Comparison of ENCODE assay signal across 11 cellular contexts in the genomic region with DNA sequence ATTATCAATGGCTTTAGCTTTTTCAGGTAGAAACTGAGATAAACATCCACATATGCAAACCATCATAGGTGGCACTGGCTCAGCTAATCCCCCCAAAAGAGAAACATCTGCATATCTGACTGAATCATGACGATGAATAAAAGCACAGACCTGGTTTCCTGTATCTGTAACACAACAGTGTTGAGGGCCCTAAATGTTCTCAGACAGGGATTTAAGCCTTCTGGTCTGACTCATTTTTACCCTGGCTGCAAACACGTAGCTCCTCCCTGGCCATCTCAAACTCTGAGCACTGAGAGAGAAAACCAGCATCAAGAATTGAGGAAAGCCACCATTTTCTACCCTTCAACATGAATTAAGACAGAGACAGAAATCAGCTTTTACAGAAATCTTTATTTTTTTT. TPM values are rescaled to one million over a fixed set of nuclear protein-coding genes. Genes with fewer than 3 reads are reported as not detected.
DNase-seq lines count a peak whose midpoint lies in the region; ATAC-seq and TF ChIP-seq lines count a peak whose summit lies in the region.
"Had no signal": no experiment of that assay in that cellular context is flagged by ENCODE, and none has a peak within 500 bp of the region (broad histone marks: within the 10 kb centered on the region; RNA-seq: fewer than 3 reads in every experiment).

No MANE protein-coding gene starts in this region.

- ATAC-seq in GM21723 (IDR thresholded peaks at IDR 0.05; ENCODE audit: unreplicated experiment) (peak; percentile 42), activated B cell treated with CpG ODN at 0.5 μM for 24 hours (ENCODE audit: low read depth) (peak; percentile 44), HG03378 (IDR thresholded peaks at IDR 0.05; ENCODE audit: unreplicated experiment) (no peak)
- ATAC-seq: sciatic nerve had no signal

- H3K4me3 Mint-ChIP-seq in activated B cell treated with CpG ODN at 0.5 μM for 24 hours, result peak overlapping the region; percentile 37

- no peaks in the 10 kb centered on the region for H3K27me3 ChIP-seq in BE2C
- H3K27me3 ChIP-seq: thyroid gland had no signal

- H3K27me3 Mint-ChIP-seq in activated B cell treated with CpG ODN at 0.5 μM for 24 hours, result no peaks in the 10 kb centered on the region

- DNase-seq in activated B cell treated with CpG ODN at 0.5 μM for 24 hours, result no peak
- DNase-seq in dermis blood vessel endothelial cell, result peak; percentile 30
- DNase-seq in stimulated activated CD4-positive, alpha-beta T cell treated with anti-CD3 and anti-CD28 coated beads, Interleukin-2, amount 100 ng/mL, for 4 hours (ENCODE audit: low read depth), result peak; percentile 39
- DNase-seq in coronary artery (ENCODE audit: low spot score), result no peak
- DNase-seq in medulla oblongata (ENCODE audit: extremely low spot score), result no peak
- no peak for DNase-seq in BE2C
- DNase-seq: PC-9, thyroid gland had no signal

- POLR2A ChIA-PET in activated B cell treated with CpG ODN at 0.5 μM for 24 hours (lab: Charles Lee), result interaction anchor here (1.3 to 2.9 kb wide), 4 partner anchors 10 to 15 kb away, joined by 4 to 10 read pairs (median 5); no protein-coding TSS in a partner anchor

- peaks cover 61% of the 10 kb centered on the region for H3K4me1 Mint-ChIP-seq in activated B cell treated with CpG ODN at 0.5 μM for 24 hours

- H3K9me3 ChIP-seq in BE2C, result no peaks in the 10 kb centered on the region
- H3K9me3 ChIP-seq: thyroid gland had no signal

- H3K36me3 ChIP-seq in BE2C, result no peaks in the 10 kb centered on the region

- peak overlapping the region; percentile 81 for H3K27ac Mint-ChIP-seq in activated B cell treated with CpG ODN at 0.5 μM for 24 hours

- CTCF ChIA-PET in activated B cell treated with CpG ODN at 0.5 μM for 24 hours (lab: Charles Lee), result interaction anchor here (4.9 kb wide), 1 partner anchor 12 kb away, joined by 28 read pairs; no protein-coding TSS in a partner anchor

- H3K27ac ChIP-seq in coronary artery, result no peak overlapping the region
- H3K27ac ChIP-seq: PC-9, thyroid gland had no signal

- TF ChIP-seq CTCF in activated B cell treated with CpG ODN at 0.5 μM for 24 hours (IDR thresholded peaks at IDR 0.05) (no peak), coronary artery (IDR thresholded peaks at IDR 0.05) (no peak), BE2C (IDR thresholded peaks at IDR 0.05; ENCODE audit: low read depth, low read length) (no peak)

- H3K9me3 Mint-ChIP-seq in activated B cell treated with CpG ODN at 0.5 μM for 24 hours, result no peaks in the 10 kb centered on the region

- H3K4me3 ChIP-seq in coronary artery (no peak overlapping the region), BE2C (ENCODE audit: low read depth, low read length) (no peak overlapping the region)
- H3K4me3 ChIP-seq: PC-9, thyroid gland had no signal

- no peaks in the 10 kb centered on the region for H3K4me1 ChIP-seq in BE2C
- H3K4me1 ChIP-seq: thyroid gland had no signal

- peaks cover 69% of the 10 kb centered on the region for H3K36me3 Mint-ChIP-seq in activated B cell treated with CpG ODN at 0.5 μM for 24 hours (ENCODE audit: low read depth)

- intact Hi-C loops in activated B cell treated with CpG ODN at 0.5 μM for 24 hours (cut with micrococcal nuclease), result loop anchor here (2.0 kb wide), 1 partner anchor 35 kb away; the partner anchor contains the start of genes GLB1 and TMPPE

RNA-seq across cellular contexts. Expression of gene GLB1, which starts 35.2 kb away (rescaled TPM):
- 52.6 and 56.3 TPM in 2 replicates for total RNA-seq in activated B cell treated with CpG ODN at 0.5 μM for 24 hours
- total RNA-seq in dermis blood vessel endothelial cell, result 58.9 and 79.9 TPM in 2 replicates
- 26.3 TPM for polyA plus RNA-seq in BE2C (2012; ENCODE audit: insufficient read depth, insufficient read length, low read depth)

RNA-seq across cellular contexts. Expression of gene TMPPE, which starts 35.2 kb away (rescaled TPM):
- total RNA-seq in activated B cell treated with CpG ODN at 0.5 μM for 24 hours (11.8 and 13.1 TPM in 2 replicates), dermis blood vessel endothelial cell (8.0 and 13.6 TPM in 2 replicates)
- polyA plus RNA-seq in BE2C (2012; ENCODE audit: insufficient read depth, insufficient read length, low read depth), result 0.32 TPM

RNA-seq across cellular contexts. Expression of gene CRTAP, which starts 52.0 kb away (rescaled TPM):
- total RNA-seq in activated B cell treated with CpG ODN at 0.5 μM for 24 hours (36.5 and 36.6 TPM in 2 replicates), dermis blood vessel endothelial cell (132 and 203 TPM in 2 replicates)
- polyA plus RNA-seq in BE2C (2012; ENCODE audit: insufficient read depth, insufficient read length, low read depth), result 13.7 TPM

Comparison
In these comparisons a context has a peak if more than half of its experiments do, and no peak if none do; other contexts are left out.
1. DNase-seq: peak in dermis blood vessel endothelial cell (single experiment) and stimulated activated CD4-positive, alpha-beta T cell treated with anti-CD3 and anti-CD28 coated beads, Interleukin-2, amount 100 ng/mL, for 4 hours (single experiment); none in activated B cell treated with CpG ODN at 0.5 μM for 24 hours (single experiment), coronary artery (single experiment), medulla oblongata (single experiment) and BE2C (single experiment).